ENCODE assay signal across 8 cellular contexts in the genomic region with DNA sequence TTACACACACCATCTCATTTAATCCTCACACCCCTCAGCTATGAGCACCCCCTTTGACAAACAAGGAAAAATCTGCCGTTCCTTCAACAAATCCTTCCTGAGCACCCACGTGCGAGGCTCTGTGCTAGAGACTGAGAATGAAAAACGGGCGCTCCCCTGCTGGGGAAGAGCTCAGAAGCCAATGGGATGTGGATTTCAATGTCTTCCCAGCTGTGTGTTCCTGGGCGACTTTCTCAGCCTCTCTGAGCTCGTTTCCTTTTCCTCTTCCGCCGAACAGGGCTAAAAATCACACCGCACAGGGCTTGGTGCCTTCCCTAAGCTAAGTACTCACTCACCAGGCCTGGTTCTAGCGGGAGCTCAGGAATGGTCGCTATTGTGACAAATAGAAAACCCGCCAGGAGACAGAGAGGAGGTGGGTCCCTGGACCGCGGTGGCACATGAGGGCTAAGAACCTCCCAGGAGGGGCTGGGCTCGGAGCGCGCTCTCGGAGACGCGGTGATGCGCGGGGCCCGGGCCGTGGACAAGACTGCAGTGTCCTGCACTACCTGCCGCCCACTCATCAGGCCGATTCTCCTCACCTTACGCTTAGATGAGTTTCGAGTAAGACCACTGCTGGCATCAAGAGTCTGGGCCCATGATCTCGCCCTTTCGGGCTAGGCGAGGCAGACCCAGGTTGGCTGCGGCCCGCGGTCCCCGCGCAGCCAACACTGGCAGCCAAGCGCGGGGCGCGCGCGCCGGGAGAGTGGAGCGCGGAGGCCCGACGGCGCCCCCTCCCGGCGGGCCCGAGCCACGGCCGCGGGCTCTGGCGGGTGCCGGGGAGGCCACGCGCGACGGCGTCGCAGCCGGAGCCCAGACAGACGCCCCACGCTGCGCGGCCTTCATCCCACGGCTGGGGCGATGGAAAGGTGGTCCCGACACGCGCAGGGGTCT. TPM values are rescaled to one million over a fixed set of nuclear protein-coding genes. Genes with fewer than 3 reads are reported as not detected.
DNase-seq lines count a peak whose midpoint lies in the region; ATAC-seq and TF ChIP-seq lines count a peak whose summit lies in the region.

No MANE protein-coding gene starts in this region.

- TF ChIP-seq POLR2A in HCT116 (IDR thresholded peaks at IDR 0.05; ENCODE audit: borderline replicate concordance, extremely low read depth, insufficient read depth, insufficient read length) (no peak), sigmoid colon (IDR thresholded peaks at IDR 0.05) (no peak)

- H3K4me1 ChIP-seq in HCT116 (ENCODE audit: control insufficient read depth in 1 of 2, insufficient read depth in 2 of 2, low read length in 2 of 2) (peaks cover 48 to 74% of the 10 kb centered on the region in 2 experiments), ascending aorta (peaks cover 5 to 8% of the 10 kb centered on the region in 2 donors), iPS DF 6.9 (ENCODE audit: control insufficient read depth, insufficient read depth, low read length) (peaks cover 5% of the 10 kb centered on the region), sigmoid colon (peaks cover 0 to 37% (median 35%) of the 10 kb centered on the region in 4 donors)

- no peak for TF ChIP-seq EP300 in sigmoid colon (IDR thresholded peaks at IDR 0.05)

- H3K27ac ChIP-seq in AG04450 (ENCODE audit: low read depth, low read length) = no peak overlapping the region
- peak overlapping the region; percentile 45 for H3K27ac ChIP-seq in HCT116 (ENCODE audit: low read depth, low read length)
- no peak overlapping the region for H3K27ac ChIP-seq in ascending aorta
- no peak overlapping the region for H3K27ac ChIP-seq in iPS DF 6.9 (ENCODE audit: low read length)
- peak overlapping the region; percentile 14 to 55 (median 33) for H3K27ac ChIP-seq in sigmoid colon

- H3K9ac ChIP-seq in HCT116 (ENCODE audit: low read length) = peak overlapping the region; percentile 38

- H3K36me3 ChIP-seq in HCT116 (ENCODE audit: control insufficient read depth in 1 of 2, insufficient read depth in 2 of 2, low read length in 2 of 2) (no peaks in the 10 kb centered on the region), ascending aorta (peaks cover 0 to 6% of the 10 kb centered on the region in 2 donors), iPS DF 6.9 (ENCODE audit: control insufficient read depth, insufficient read depth, low read length) (no peaks in the 10 kb centered on the region), sigmoid colon (peaks cover 0 to 15% (median 0%) of the 10 kb centered on the region in 4 donors)

- H3K27me3 ChIP-seq in AG04450 (ENCODE audit: control insufficient read depth, insufficient read depth, low read length) (peaks cover 43% of the 10 kb centered on the region), HCT116 (ENCODE audit: insufficient read depth, low read length) (no peaks in the 10 kb centered on the region), ascending aorta (no peaks in the 10 kb centered on the region), iPS DF 6.9 (ENCODE audit: control insufficient read depth, insufficient read depth, low read length) (no peaks in the 10 kb centered on the region), sigmoid colon (peaks cover 0 to 20% (median 0%) of the 10 kb centered on the region in 3 donors)

- POLR2A ChIA-PET in AG04450 (lab: Yijun Ruan, JAX) = no interaction called here
- POLR2A ChIA-PET in HCT116 (lab: Charles Lee) = interaction anchor here (1.6 kb wide), 1 partner anchor 28 kb away, joined by 5 read pairs; no protein-coding TSS in a partner anchor

- no peak overlapping the region for H2AFZ ChIP-seq in HCT116 (ENCODE audit: low read depth, low read length, poor library complexity, severe bottlenecking)

- H3K79me2 ChIP-seq in HCT116 (ENCODE audit: insufficient read depth, low read length) = no peaks in the 10 kb centered on the region

- no peaks in the 10 kb centered on the region for H4K20me1 ChIP-seq in HCT116 (ENCODE audit: insufficient read depth)

- DNase-seq in AG04450 (ENCODE audit: low read depth, low spot score) = no peak
- no peak for DNase-seq in HCT116 (ENCODE audit: low read depth, low spot score)
- DNase-seq in T follicular helper cell (ENCODE audit: low read depth) = peak; percentile 62
- peak in 1 of 2 donors; percentile 75 for DNase-seq in ascending aorta (ENCODE audit: low spot score in 2 of 2)
- no peak for DNase-seq in iPS DF 6.9 (ENCODE audit: low read depth, low spot score)
- no peak for DNase-seq in sigmoid colon
- DNase-seq in T1000 (lab: John Stamatoyannopoulos, UW) = no peak

- H3K9me2 ChIP-seq in HCT116 (ENCODE audit: insufficient read depth) = no peaks in the 10 kb centered on the region

- peak overlapping the region; percentile 61 for H3K4me3 ChIP-seq in AG04450 (ENCODE audit: low read depth, low read length)
- H3K4me3 ChIP-seq in HCT116 (replicated peaks in 1 of 2; ENCODE audit: low read depth in 1 of 2, low read length in 2 of 2) = peak overlapping the region; percentile 15 to 24; a peak in 3 of 4 replicates
- peak overlapping the region; percentile 34 to 81 for H3K4me3 ChIP-seq in ascending aorta
- peak overlapping the region; percentile 35; the same call in 1 of the 2 replicates for H3K4me3 ChIP-seq in iPS DF 6.9 (ENCODE audit: low read length)
- H3K4me3 ChIP-seq in sigmoid colon = peak overlapping the region; percentile 50 to 55 (median 54)

- WGBS in iPS DF 6.9 (ENCODE audit: insufficient coverage, insufficient read length) = no CpG with 5 or more reads among the region's 73 CpGs
- 3 to 6% methylated on average over 73 of the region's 73 CpGs for WGBS in sigmoid colon, 2 donors

- RAD21 ChIA-PET in HCT116 (lab: Charles Lee; ENCODE audit: low non-redundant PET in 1 of 2, low total read pairs in 2 of 2, uncharacterized antibody in 2 of 2, unreplicated experiment in 2 of 2) = interaction anchor here in 1 of 2 experiments (0.6 to 1.8 kb wide), 2 partner anchors 26 to 333 kb away, joined by 3 to 8 read pairs; partner anchors contain the start of genes AHSA1 and CIPC

- H3K9me3 ChIP-seq in AG04450 (ENCODE audit: control insufficient read depth, insufficient read depth, low read length) (no peaks in the 10 kb centered on the region), HCT116 (ENCODE audit: control insufficient read depth in 1 of 2, insufficient read depth in 1 of 2, low read depth in 1 of 2, low read length in 2 of 2) (no peaks in the 10 kb centered on the region), ascending aorta (no peaks in the 10 kb centered on the region), iPS DF 6.9 (ENCODE audit: control insufficient read depth, insufficient read depth, low read length) (no peaks in the 10 kb centered on the region), sigmoid colon (no peaks in the 10 kb centered on the region)

- ATAC-seq in HCT116 (no peak), GM21381 (IDR thresholded peaks at IDR 0.05; ENCODE audit: unreplicated experiment) (no peak)

- no TSS peak for BruUV-seq in HCT116 (replicated peaks; lab: Mats Ljungman, UMichigan)

- CTCF ChIA-PET in AG04450 (lab: Charles Lee) (interaction anchor here (0.6 to 6.6 kb wide), 13 partner anchors 9 to 757 kb away, joined by 3 to 51 read pairs (median 4); no protein-coding TSS in a partner anchor), HCT116 (lab: Charles Lee) (interaction anchor here (1.1 to 2.2 kb wide), 4 partner anchors 27 to 248 kb away, joined by 3 to 10 read pairs (median 6); no protein-coding TSS in a partner anchor)

- H3K4me2 ChIP-seq in HCT116 (ENCODE audit: low read length) = peak overlapping the region; percentile 60

- no peak; the same call in 1 of the 2 replicates for TF ChIP-seq CTCF in AG04450 (IDR thresholded peaks at IDR 0.05; ENCODE audit: low read depth, low read length)
- TF ChIP-seq CTCF in HCT116 (IDR thresholded peaks at IDR 0.05 in 2 of 3, conservative IDR thresholded peaks at IDR 0.05 in 1 of 3; ENCODE audit: borderline replicate concordance in 1 of 3, insufficient read depth in 1 of 3, low read depth in 2 of 3, low read length in 2 of 3) = no peak; a peak in 1 of 6 replicates
- TF ChIP-seq CTCF in ascending aorta (IDR thresholded peaks at IDR 0.05) = peak in 2 of 3 experiments; percentile 15 to 91
- TF ChIP-seq CTCF in sigmoid colon (IDR thresholded peaks at IDR 0.05) = peak in 2 of 4 experiments; percentile 19 to 78

- intact Hi-C loops in HCT116 (cut with micrococcal nuclease) = no loop called here
- intact Hi-C loops in ascending aorta (cut with DNase I) = loop anchor here (2.0 to 10.0 kb wide), 2 partner anchors 26 to 250 kb away; partner anchors contain the start of gene CIPC
- intact Hi-C loops in sigmoid colon (cut with DNase I) = loop anchor here (2.0 kb wide), 1 partner anchor 28 kb away; no protein-coding TSS in a partner anchor

- TF ChIP-seq RAD21 in HCT116 (IDR thresholded peaks at IDR 0.05; ENCODE audit: low read depth) = no peak

TF ChIP-seq in HCT116, 20 proteins besides CTCF, POLR2A, EP300 and RAD21 (continues in another document):
- no peak for TF ChIP-seq CEBPB (IDR thresholded peaks at IDR 0.05; ENCODE audit: low read depth)
- no peak for TF ChIP-seq CBX3 (IDR thresholded peaks at IDR 0.05; ENCODE audit: low read depth)

RNA-seq across cellular contexts. Expression of gene ZDHHC22, which starts 17.0 kb away (rescaled TPM):
- not detected in 2 replicates for polyA plus RNA-seq in AG04450 (2011; rRNA removed)
- polyA minus RNA-seq in AG04450 (2011; rRNA and poly(A)+ RNA removed) = not detected in 2 replicates
- total RNA-seq in HCT116 (2021; ENCODE audit: unreplicated experiment) = 0.10 TPM
- polyA plus RNA-seq in HCT116 (2012) = 0.04 and 0.13 TPM in 2 replicates
- not detected for total RNA-seq in ascending aorta
- 1 to 10 TPM in 2 of 4 donors, under 1 TPM in 2; 0.49 to 1.9 (median 1.0) TPM for total RNA-seq in sigmoid colon
- under 1 TPM in 1 of 3 donors, not detected in 2; 0.67 TPM for polyA plus RNA-seq in sigmoid colon

RNA-seq across cellular contexts. Expression of gene CIPC, which starts 26.6 kb away (rescaled TPM):
- polyA plus RNA-seq in AG04450 (2011; rRNA removed) (8.9 and 9.9 TPM in 2 replicates), sigmoid colon (10 to 100 TPM; 14.8 to 21.0 (median 18.0) TPM)
- 12.2 and 19.5 TPM in 2 replicates for polyA minus RNA-seq in AG04450 (2011; rRNA and poly(A)+ RNA removed)
- total RNA-seq in HCT116 (2021; ENCODE audit: unreplicated experiment) (20.6 TPM), ascending aorta (5.0 TPM), sigmoid colon (10 to 100 TPM; 59.7 to 96.1 (median 77.7) TPM)
- polyA plus RNA-seq in HCT116 (2012) = 7.4 and 8.7 TPM in 2 replicates

RNA-seq across cellular contexts. Expression of gene TMEM63C, which starts 57.0 kb away (rescaled TPM):
- polyA plus RNA-seq in AG04450 (2011; rRNA removed) = not detected in 2 replicates
- not detected in 2 replicates for polyA minus RNA-seq in AG04450 (2011; rRNA and poly(A)+ RNA removed)
- total RNA-seq in HCT116 (2021; ENCODE audit: unreplicated experiment) = 5.7 TPM
- polyA plus RNA-seq in HCT116 (2012) = 4.9 and 5.4 TPM in 2 replicates
- total RNA-seq in ascending aorta = 0.11 TPM
- 1 to 10 TPM in 3 of 4 donors, under 1 TPM in 1; 0.28 to 2.1 (median 1.2) TPM for total RNA-seq in sigmoid colon
- 1 to 10 TPM; 1.8 to 6.5 (median 5.5) TPM for polyA plus RNA-seq in sigmoid colon

Comparison
In these comparisons a context has a peak if more than half of its experiments do, and no peak if none do; other contexts are left out.
1. H3K27ac ChIP-seq: peak in HCT116 (single experiment) and sigmoid colon (4 of 4); none in AG04450 (single experiment), ascending aorta (0 of 2) and iPS DF 6.9 (single experiment).
2. CTCF ChIP-seq: peak in ascending aorta (2 of 3); none in AG04450 (single experiment) and HCT116 (0 of 3).
3. Peak in every context shown above with its lines, with median percentiles within 50 percentile points of each other: H3K4me3 ChIP-seq.